ENCODE assay signal across 14 cellular contexts in the genomic region with DNA sequence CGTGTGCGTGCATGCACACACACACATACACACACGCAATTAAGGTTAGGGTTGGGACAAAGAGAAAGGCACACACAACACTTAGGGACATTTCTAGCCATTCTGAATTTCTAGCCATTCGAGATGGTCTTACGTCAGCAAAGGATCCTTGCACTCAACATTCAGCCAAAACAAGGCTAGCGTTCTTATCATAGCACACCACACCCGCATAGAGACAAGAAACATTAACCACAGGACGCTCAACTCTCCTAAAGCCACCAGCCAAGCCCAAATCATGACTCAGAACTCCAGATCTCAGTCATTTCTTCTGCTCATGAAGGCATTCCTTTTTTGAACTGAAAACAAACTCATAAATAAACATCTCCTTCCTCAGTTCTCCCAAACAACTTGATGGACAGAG.
A peak's percentile ranks its signal among the peaks of the same experiment; 100 is the strongest.
DNase-seq lines count a peak whose midpoint lies in the region; ATAC-seq and TF ChIP-seq lines count a peak whose summit lies in the region.
"Had no signal": no experiment of that assay in that cellular context is flagged by ENCODE, and none has a peak within 500 bp of the region (broad histone marks: within the 10 kb centered on the region; RNA-seq: fewer than 3 reads in every experiment).

No MANE protein-coding gene starts in this region.

- no peak overlapping the region for H3T11ph ChIP-seq in H9 (ENCODE audit: low read length)

- H3K9me3 Mint-ChIP-seq in activated T-cell treated with anti-CD3 and anti-CD28 coated beads, Interleukin-2, amount 50 U/mL, for 72 hours, result no peaks in the 10 kb centered on the region
- H3K9me3 Mint-ChIP-seq in stimulated activated naive CD8-positive, alpha-beta T cell treated with anti-CD3 and anti-CD28 coated beads, Interleukin-15, amount 100 ng/mL, for 72 hours, result no peaks in the 10 kb centered on the region
- peaks cover 3 to 4% of the 10 kb centered on the region in 2 experiments; a peak in 2 of 5 replicates for H3K9me3 Mint-ChIP-seq in H9
- H3K9me3 Mint-ChIP-seq: brain; stimulated activated memory B cell treated with anti-CD40 and anti-IgM and Interleukin-4, amounts not matched to agents 10 μg/mL and 1 μg/mL and 100 μg/mL, for 72 hours had no signal

- no peak overlapping the region for H3K9ac ChIP-seq in H9 (ENCODE audit: extremely low read depth, insufficient read length, low read length)

- DNase-seq in activated T-cell treated with anti-CD3 and anti-CD28 coated beads, Interleukin-2, amount 50 U/mL, for 72 hours, result peak; percentile 17 to 21
- no peak for DNase-seq in activated T-cell treated with anti-CD3 and anti-CD28 coated beads, Interleukin-2, amount 50 U/mL, for 1 hour
- DNase-seq in M059J (ENCODE audit: low read depth) (peak; percentile 56), Kasumi-1 (lab: John Stamatoyannopoulos, UW) (no peak), HuH-7.5 (ENCODE audit: low spot score) (no peak), H9 (no peak)
- no peak for DNase-seq in stimulated activated naive CD8-positive, alpha-beta T cell treated with anti-CD3 and anti-CD28 coated beads, Interleukin-15, amount 100 ng/mL, for 72 hours
- DNase-seq: activated CD4-positive, alpha-beta T cell treated with anti-CD3 and anti-CD28 coated beads, Interleukin-2, amount 50 U/mL, for 4 hours; GF-D8; NCI-H2029 had no signal

- H2AK5ac ChIP-seq in H9 (ENCODE audit: insufficient read length, low read length), result no peak overlapping the region

- H3K27ac ChIP-seq in H9 (ENCODE audit: insufficient read length, low read depth, low read length), result no peak overlapping the region
- H3K27ac ChIP-seq: hepatocyte had no signal

- no peak overlapping the region for H3K18ac ChIP-seq in H9 (ENCODE audit: insufficient read length, low read depth, low read length)

- H2BK120ac ChIP-seq in H9 (ENCODE audit: low read depth, low read length, poor library complexity, severe bottlenecking), result no peak overlapping the region

- TF ChIP-seq CTCF in H9 (conservative IDR thresholded peaks at IDR 0.05), result no peak

- H2BK20ac ChIP-seq in H9 (ENCODE audit: low read depth, low read length, poor library complexity, severe bottlenecking), result no peak overlapping the region

- H3K4me2 ChIP-seq in H9 (ENCODE audit: insufficient read depth, insufficient read length, low read length), result no peak overlapping the region
- H3K4me2 ChIP-seq: hepatocyte had no signal

- no peak overlapping the region for H2BK12ac ChIP-seq in H9 (ENCODE audit: insufficient read length, low read depth, low read length)

- H3K56ac ChIP-seq in H9 (ENCODE audit: insufficient read length, low read depth, low read length), result no peak overlapping the region

- H3K4me1 ChIP-seq in H9 (ENCODE audit: insufficient read depth, low read length), result no peaks in the 10 kb centered on the region; the same call in 1 of the 2 replicates

- H3K27me3 ChIP-seq in H9 (ENCODE audit: insufficient read depth, low read length), result no peaks in the 10 kb centered on the region
- H3K27me3 ChIP-seq: hepatocyte had no signal

- no peak overlapping the region for H3K27ac Mint-ChIP-seq in activated T-cell treated with anti-CD3 and anti-CD28 coated beads, Interleukin-2, amount 50 U/mL, for 72 hours
- H3K27ac Mint-ChIP-seq in stimulated activated naive CD8-positive, alpha-beta T cell treated with anti-CD3 and anti-CD28 coated beads, Interleukin-15, amount 100 ng/mL, for 72 hours, result peak overlapping the region in 1 of 2 donors; percentile 2
- no peak overlapping the region for H3K27ac Mint-ChIP-seq in H9
- H3K27ac Mint-ChIP-seq: brain; stimulated activated memory B cell treated with anti-CD40 and anti-IgM and Interleukin-4, amounts not matched to agents 10 μg/mL and 1 μg/mL and 100 μg/mL, for 72 hours had no signal

- no peak overlapping the region for H2AFZ ChIP-seq in H9 (ENCODE audit: low read length)
- H2AFZ ChIP-seq: hepatocyte had no signal

- peaks cover 7% of the 10 kb centered on the region for H3K4me1 Mint-ChIP-seq in activated T-cell treated with anti-CD3 and anti-CD28 coated beads, Interleukin-2, amount 50 U/mL, for 72 hours (ENCODE audit: low read depth)
- H3K4me1 Mint-ChIP-seq in stimulated activated naive CD8-positive, alpha-beta T cell treated with anti-CD3 and anti-CD28 coated beads, Interleukin-15, amount 100 ng/mL, for 72 hours, result peaks cover 5% of the 10 kb centered on the region
- H3K4me1 Mint-ChIP-seq in H9, result peaks cover 27 to 36% of the 10 kb centered on the region in 2 experiments

- H3K79me1 ChIP-seq in H9 (ENCODE audit: insufficient read depth, low read depth, low read length, poor library complexity, severe bottlenecking), result no peaks in the 10 kb centered on the region

- H3K4ac ChIP-seq in H9 (ENCODE audit: low read depth, low read length), result no peak overlapping the region

- no peaks in the 10 kb centered on the region for H3K36me3 Mint-ChIP-seq in activated T-cell treated with anti-CD3 and anti-CD28 coated beads, Interleukin-2, amount 50 U/mL, for 72 hours (ENCODE audit: insufficient read depth in 2 of 2)
- H3K36me3 Mint-ChIP-seq in H9 (ENCODE audit: insufficient read depth in 1 of 3, low read depth in 3 of 3), result peaks cover 2 to 8% (median 6%) of the 10 kb centered on the region in 3 experiments; a peak in 4 of 7 replicates
- H3K36me3 Mint-ChIP-seq: brain; stimulated activated memory B cell treated with anti-CD40 and anti-IgM and Interleukin-4, amounts not matched to agents 10 μg/mL and 1 μg/mL and 100 μg/mL, for 72 hours had no signal

- no peak overlapping the region for H3K4me3 Mint-ChIP-seq in activated T-cell treated with anti-CD3 and anti-CD28 coated beads, Interleukin-2, amount 50 U/mL, for 72 hours
- H3K4me3 Mint-ChIP-seq in stimulated activated naive CD8-positive, alpha-beta T cell treated with anti-CD3 and anti-CD28 coated beads, Interleukin-15, amount 100 ng/mL, for 72 hours, result no peak overlapping the region
- H3K4me3 Mint-ChIP-seq in H9, result no peak overlapping the region
- H3K4me3 Mint-ChIP-seq: brain; stimulated activated memory B cell treated with anti-CD40 and anti-IgM and Interleukin-4, amounts not matched to agents 10 μg/mL and 1 μg/mL and 100 μg/mL, for 72 hours had no signal

- peaks cover 35% of the 10 kb centered on the region for H3K27me3 Mint-ChIP-seq in activated T-cell treated with anti-CD3 and anti-CD28 coated beads, Interleukin-2, amount 50 U/mL, for 72 hours (ENCODE audit: low read depth)
- H3K27me3 Mint-ChIP-seq in stimulated activated naive CD8-positive, alpha-beta T cell treated with anti-CD3 and anti-CD28 coated beads, Interleukin-15, amount 100 ng/mL, for 72 hours, result peaks cover 20% of the 10 kb centered on the region
- H3K27me3 Mint-ChIP-seq in H9 (ENCODE audit: low read depth), result no peaks in the 10 kb centered on the region
- H3K27me3 Mint-ChIP-seq: stimulated activated memory B cell treated with anti-CD40 and anti-IgM and Interleukin-4, amounts not matched to agents 10 μg/mL and 1 μg/mL and 100 μg/mL, for 72 hours had no signal

- WGBS in H9 (ENCODE audit: extremely low coverage, insufficient read length, low lambda C conversion rate), result no CpG with 5 or more reads among the region's 8 CpGs

- no peak overlapping the region for H4K5ac ChIP-seq in H9 (ENCODE audit: insufficient read length, low read depth, low read length)

- H3K79me2 ChIP-seq in H9 (ENCODE audit: insufficient read depth, low read length), result no peaks in the 10 kb centered on the region
- H3K79me2 ChIP-seq: hepatocyte had no signal

- H2BK5ac ChIP-seq in H9 (ENCODE audit: insufficient read length, low read length), result no peak overlapping the region

- no peak overlapping the region for H4K8ac ChIP-seq in H9 (replicated peaks; ENCODE audit: insufficient read length, low read depth, low read length)

- no peak overlapping the region for H4K91ac ChIP-seq in H9 (ENCODE audit: insufficient read length, low read depth, low read length)

- no peaks in the 10 kb centered on the region for H4K20me1 ChIP-seq in H9 (ENCODE audit: control insufficient read depth, insufficient read depth, insufficient read length)

- no peak overlapping the region for H3K14ac ChIP-seq in H9 (ENCODE audit: insufficient read depth, low read length)

- peak; percentile 74 to 88 for ATAC-seq in activated T-cell treated with anti-CD3 and anti-CD28 coated beads, Interleukin-2, amount 50 U/mL, for 72 hours (replicated peaks in 1 of 2)
- peak; percentile 79 for ATAC-seq in esophagus mucosa
- ATAC-seq in stimulated activated naive CD8-positive, alpha-beta T cell treated with anti-CD3 and anti-CD28 coated beads, Interleukin-15, amount 100 ng/mL, for 72 hours, result peak; percentile 66
- ATAC-seq: stimulated activated memory B cell treated with anti-CD40 and anti-IgM and Interleukin-4, amounts not matched to agents 10 μg/mL and 1 μg/mL and 100 μg/mL, for 72 hours had no signal

- H2BK15ac ChIP-seq in H9 (ENCODE audit: low read depth, low read length), result no peak overlapping the region

- H3K9me3 ChIP-seq in H9 (ENCODE audit: control insufficient read depth, low read depth, low read length), result no peaks in the 10 kb centered on the region

- H3K23me2 ChIP-seq in H9 (ENCODE audit: insufficient read length, low read depth, low read length, poor library complexity, severe bottlenecking), result no peaks in the 10 kb centered on the region

- no peak overlapping the region for H3K23ac ChIP-seq in H9 (ENCODE audit: insufficient read length, low read depth, low read length)

Comparison
In these comparisons a context has a peak if more than half of its experiments do, and no peak if none do; other contexts are left out.
1. DNase-seq: peak in activated T-cell treated with anti-CD3 and anti-CD28 coated beads, Interleukin-2, amount 50 U/mL, for 72 hours (2 of 2) and M059J (single experiment); none in activated T-cell treated with anti-CD3 and anti-CD28 coated beads, Interleukin-2, amount 50 U/mL, for 1 hour (single experiment), stimulated activated naive CD8-positive, alpha-beta T cell treated with anti-CD3 and anti-CD28 coated beads, Interleukin-15, amount 100 ng/mL, for 72 hours (0 of 2), Kasumi-1 (0 of 2), HuH-7.5 (single experiment) and H9 (single experiment).
2. Peak in every context shown above with its lines, with median percentiles within 50 percentile points of each other: ATAC-seq.